In the genomic region with DNA sequence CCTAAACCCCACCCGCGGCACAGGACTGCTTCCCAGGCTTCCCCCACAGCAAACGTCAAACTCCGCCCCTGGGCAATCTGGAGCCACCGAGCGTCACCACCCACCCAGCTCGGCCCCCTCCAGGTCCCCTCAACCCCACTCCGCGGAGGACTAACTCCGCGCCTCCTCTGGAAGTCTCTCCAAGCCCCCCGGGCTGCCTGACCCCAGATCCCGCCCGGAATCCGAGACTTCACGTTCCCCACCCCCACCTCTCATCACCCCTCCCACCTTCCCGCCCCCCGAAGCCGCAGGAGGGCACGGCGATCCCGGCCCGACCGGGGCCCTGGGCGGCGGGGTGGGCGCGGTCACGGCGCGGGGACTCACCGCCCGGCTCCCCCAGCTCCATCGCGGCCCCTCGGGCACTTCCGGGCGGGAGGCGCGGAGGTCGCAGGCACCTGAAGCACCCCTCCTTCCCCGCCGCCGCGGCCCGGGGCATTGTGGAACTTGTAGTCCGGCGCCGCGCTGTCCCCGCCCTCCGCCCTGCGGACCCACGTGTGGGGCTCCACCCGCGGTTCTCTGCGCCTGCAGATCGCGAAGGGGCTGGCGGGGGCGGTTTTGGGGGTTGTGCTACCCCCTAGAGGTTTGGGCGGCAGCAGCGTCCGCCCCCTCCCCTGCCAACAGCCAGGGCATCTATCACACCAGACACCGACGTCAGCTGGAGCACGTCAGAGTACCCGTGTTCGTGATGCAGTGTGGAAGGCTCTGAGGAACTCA, we compare ENCODE assay signal across 8 cellular contexts. TPM values are rescaled to one million over a fixed set of nuclear protein-coding genes. Genes with fewer than 3 reads are reported as not detected.
DNase-seq lines count a peak whose midpoint lies in the region; ATAC-seq, FAIRE-seq and TF ChIP-seq lines count a peak whose summit lies in the region.

A gene with protein sequence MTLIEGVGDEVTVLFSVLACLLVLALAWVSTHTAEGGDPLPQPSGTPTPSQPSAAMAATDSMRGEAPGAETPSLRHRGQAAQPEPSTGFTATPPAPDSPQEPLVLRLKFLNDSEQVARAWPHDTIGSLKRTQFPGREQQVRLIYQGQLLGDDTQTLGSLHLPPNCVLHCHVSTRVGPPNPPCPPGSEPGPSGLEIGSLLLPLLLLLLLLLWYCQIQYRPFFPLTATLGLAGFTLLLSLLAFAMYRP (minus strand): TSS at position 423 of the 753 bp plus-strand sequence. CDS start 930 bp downstream, outside the sequence.

- H3K4me3 ChIP-seq in A549, result peak within 1 kb of the TSS; percentile 93
- H3K4me3 ChIP-seq in mesodermal cell (ENCODE audit: extremely low read depth, insufficient read depth, low read length, poor library complexity, severe bottlenecking), result peak within 1 kb of the TSS; percentile 78

- H3K27ac ChIP-seq in A549 (peak within 1 kb of the TSS; percentile 94 to 98), mesodermal cell (ENCODE audit: low read depth, low read length, severe bottlenecking) (no peak within 1 kb of the TSS)

- no peak for TF ChIP-seq RAD21 in A549 (conservative IDR thresholded peaks at IDR 0.05 in 1 of 2, IDR thresholded peaks at IDR 0.05 in 1 of 2)

- H3K4me1 ChIP-seq in A549 (peaks cover 48% of the 10 kb centered on the region), mesodermal cell (ENCODE audit: control insufficient read depth, insufficient read depth, low read length, poor library complexity, severe bottlenecking) (peaks cover 47% of the 10 kb centered on the region)

- FAIRE-seq in A549 (lab: Jason Lieb, UNC), result no peak

- peaks cover 3% of the 10 kb centered on the region for H3K36me3 Mint-ChIP-seq in activated CD4-positive, alpha-beta memory T cell treated with anti-CD3 and anti-CD28 coated beads for 36 hours

- 0% methylated on average over 6 of the region's 69 CpGs for WGBS in A549 (ENCODE audit: missing lambda C conversion rate)
- WGBS in mesodermal cell (ENCODE audit: insufficient coverage in 2 of 2), 2 experiments, result 2 to 6% methylated on average over 21 to 30 of the region's 69 CpGs

- POLR2A ChIA-PET in A549 (lab: Yijun Ruan, JAX), result interaction anchor here (0.9 kb wide), 1 partner anchor 21 kb away, joined by 4 read pairs; no protein-coding TSS in a partner anchor
- POLR2A ChIA-PET in activated CD4-positive, alpha-beta memory T cell treated with anti-CD3 and anti-CD28 coated beads for 36 hours (lab: Charles Lee), result interaction anchor here (0.6 to 1.0 kb wide), 2 partner anchors 23 to 25 kb away, joined by 3 read pairs; no protein-coding TSS in a partner anchor

- H3K27me3 Mint-ChIP-seq in activated CD4-positive, alpha-beta memory T cell treated with anti-CD3 and anti-CD28 coated beads for 36 hours, result peaks cover 5% of the 10 kb centered on the region

- no peaks in the 10 kb centered on the region for H3K9me3 ChIP-seq in A549
- no peaks in the 10 kb centered on the region for H3K9me3 ChIP-seq in mesodermal cell (ENCODE audit: control insufficient read depth, low read length)

- TF ChIP-seq EP300 in A549 (IDR thresholded peaks at IDR 0.05), result no peak

- CTCF ChIA-PET in A549 (lab: Yijun Ruan, JAX), result interaction anchor here (0.7 to 27.1 kb wide), 8 partner anchors 15 to 118 kb away, joined by 3 to 412 read pairs (median 3); no protein-coding TSS in a partner anchor
- CTCF ChIA-PET in activated CD4-positive, alpha-beta memory T cell treated with anti-CD3 and anti-CD28 coated beads for 36 hours (lab: Charles Lee), result interaction anchor here (1.8 to 2.7 kb wide), 2 partner anchors 27 to 55 kb away, joined by 8 to 9 read pairs; partner anchors contain the start of gene ABCB8

- peaks cover 39% of the 10 kb centered on the region for H3K4me1 Mint-ChIP-seq in activated CD4-positive, alpha-beta memory T cell treated with anti-CD3 and anti-CD28 coated beads for 36 hours (ENCODE audit: low read depth)

- peak within 1 kb of the TSS; percentile 98 for H3K4me3 Mint-ChIP-seq in activated CD4-positive, alpha-beta memory T cell treated with anti-CD3 and anti-CD28 coated beads for 36 hours

- peak within 1 kb of the TSS; percentile 95 for H3K4me2 ChIP-seq in A549

- intact Hi-C loops in activated CD4-positive, alpha-beta memory T cell treated with anti-CD3 and anti-CD28 coated beads for 36 hours (cut with micrococcal nuclease), result loop anchor here (1.0 kb wide), 1 partner anchor 55 kb away; the partner anchor contains the start of gene ABCB8

- peak; percentile 64 to 67 for DNase-seq in A549 (ENCODE audit: low read depth in 1 of 2, low spot score in 1 of 2)
- DNase-seq in NCI-H345 (lab: John Stamatoyannopoulos, UW), result peak; percentile 77
- DNase-seq in activated CD4-positive, alpha-beta memory T cell treated with anti-CD3 and anti-CD28 coated beads for 36 hours, result peak; percentile 85
- peak; percentile 90 for DNase-seq in effector CD4-positive, alpha-beta T cell
- DNase-seq in stimulated activated CD8-positive, alpha-beta memory T cell treated with anti-CD3 and anti-CD28 coated beads, Interleukin-15, amount 100 ng/mL, for 48 hours (ENCODE audit: low read depth in 2 of 2), result peak; percentile 73 to 81

- peak within 1 kb of the TSS; percentile 78 for H3K27ac Mint-ChIP-seq in activated CD4-positive, alpha-beta memory T cell treated with anti-CD3 and anti-CD28 coated beads for 36 hours

- no peak for TF ChIP-seq CTCF in A549 (IDR thresholded peaks at IDR 0.05)

- peak; percentile 20 to 46; a peak in 3 of 6 replicates for ATAC-seq in A549
- ATAC-seq in GM18520 (IDR thresholded peaks at IDR 0.05; ENCODE audit: unreplicated experiment), result peak; percentile 30
- peak; percentile 49 for ATAC-seq in HG03064 (IDR thresholded peaks at IDR 0.05; ENCODE audit: low read depth, unreplicated experiment)

- H3K9me3 Mint-ChIP-seq in activated CD4-positive, alpha-beta memory T cell treated with anti-CD3 and anti-CD28 coated beads for 36 hours, result no peaks in the 10 kb centered on the region

- H3K36me3 ChIP-seq in mesodermal cell (ENCODE audit: control insufficient read depth, insufficient read depth, low read length), result peaks cover 17% of the 10 kb centered on the region

- TF ChIP-seq POLR2A in A549 (IDR thresholded peaks at IDR 0.05; ENCODE audit: low read length), result peak; percentile 7; the same call in 1 of the 2 replicates

TF ChIP-seq in A549, 52 proteins besides CTCF, POLR2A, EP300 and RAD21 (continues in another document):
- no peak for TF ChIP-seq ZFP36 (IDR thresholded peaks at IDR 0.05; ENCODE audit: borderline replicate concordance, partially characterized antibody)
- TF ChIP-seq, protein P1, sequence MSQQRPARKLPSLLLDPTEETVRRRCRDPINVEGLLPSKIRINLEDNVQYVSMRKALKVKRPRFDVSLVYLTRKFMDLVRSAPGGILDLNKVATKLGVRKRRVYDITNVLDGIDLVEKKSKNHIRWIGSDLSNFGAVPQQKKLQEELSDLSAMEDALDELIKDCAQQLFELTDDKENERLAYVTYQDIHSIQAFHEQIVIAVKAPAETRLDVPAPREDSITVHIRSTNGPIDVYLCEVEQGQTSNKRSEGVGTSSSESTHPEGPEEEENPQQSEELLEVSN (IDR thresholded peaks at IDR 0.05; ENCODE audit: borderline replicate concordance, low read depth), result 0 out of 2 replicates have a peak, but pooled peaks have one; percentile 8
- TF ChIP-seq CBX8 (IDR thresholded peaks at IDR 0.05), result no peak
- no peak for TF ChIP-seq PBX3 (IDR thresholded peaks at IDR 0.05)
- TF ChIP-seq TFCP2L1 (CRISPR knock-in tag; IDR thresholded peaks at IDR 0.05), result no peak
- TF ChIP-seq SREBF2 (IDR thresholded peaks at IDR 0.05), result no peak
- TF ChIP-seq TP53 (CRISPR knock-in tag; IDR thresholded peaks at IDR 0.05), result no peak
- peak; percentile 19; the same call in 1 of the 2 replicates for TF ChIP-seq USF2 (IDR thresholded peaks at IDR 0.05)
- no peak for TF ChIP-seq ZC3H11A (IDR thresholded peaks at IDR 0.05)
- no peak for TF ChIP-seq ZNF302 (CRISPR knock-in tag; IDR thresholded peaks at IDR 0.05)
- TF ChIP-seq RARB (CRISPR knock-in tag; IDR thresholded peaks at IDR 0.05), result no peak
- no peak for TF ChIP-seq HEYL (CRISPR knock-in tag; IDR thresholded peaks at IDR 0.05)
- TF ChIP-seq JUN (IDR thresholded peaks at IDR 0.05), result peak in 1 of 2 experiments; percentile 52; a peak in 1 of 5 replicates
- no peak for TF ChIP-seq CHD4 (IDR thresholded peaks at IDR 0.05; ENCODE audit: borderline replicate concordance)

RNA-seq across cellular contexts. Expression of the gene that starts here (rescaled TPM):
- polyA plus RNA-seq in A549 (2011; rRNA removed) (12.4 and 14.0 TPM in 2 replicates), A549 (2017; fragmentation: RNase III; extraction: RNeasy Plus Mini Kit Qiagen cat#74134 plus additional on column Dnase treatment) (31.5 to 37.7 TPM (median 37.3 TPM) in 3 replicates)
- 45.5 and 65.8 TPM in 2 replicates for polyA plus RNA-seq in A549 (2012; cell fraction: cytosol; rRNA removed)
- 65.1 and 82.1 TPM in 2 replicates for polyA plus RNA-seq in A549 (2012; cell fraction: nucleus; rRNA removed)
- polyA minus RNA-seq in A549 (2011; rRNA and poly(A)+ RNA removed), result 4.1 and 6.0 TPM in 2 replicates
- 10 to 100 TPM; 53.8 to 60.9 TPM for total RNA-seq in activated CD4-positive, alpha-beta memory T cell treated with anti-CD3 and anti-CD28 coated beads for 36 hours
- polyA plus RNA-seq in mesodermal cell (2013, experiment 1 of 2), result 45.6 TPM
- polyA plus RNA-seq in mesodermal cell (2013, experiment 2 of 2), result 44.6 TPM
